25 cellular contexts compared by ENCODE assay signal in the genomic region with DNA sequence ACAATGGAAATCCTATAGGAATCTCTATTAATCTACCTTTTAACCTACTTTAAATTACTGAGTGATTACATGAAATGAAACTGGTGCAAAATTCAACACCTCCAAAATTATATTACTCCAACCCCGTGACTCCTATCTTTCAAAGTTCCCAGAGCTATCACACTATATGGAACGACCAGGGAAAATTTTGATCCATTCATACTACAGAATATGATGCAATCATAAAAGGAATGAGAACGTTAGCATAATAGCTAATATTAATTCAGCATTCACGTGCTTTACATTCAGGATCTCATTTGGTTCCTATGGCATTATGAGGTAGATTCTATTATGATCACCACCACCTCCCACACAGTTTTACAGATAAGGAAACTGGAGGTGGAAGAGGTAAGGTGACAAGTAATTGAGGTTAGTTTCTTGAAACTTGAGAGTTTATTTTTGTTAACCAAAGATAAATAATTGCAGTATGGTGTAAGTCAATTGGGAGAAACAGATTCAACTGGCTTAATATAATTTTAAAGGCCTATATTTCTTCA.
"Had no signal": no experiment of that assay in that cellular context is flagged by ENCODE, and none has a peak within 500 bp of the region (broad histone marks: within the 10 kb centered on the region; RNA-seq: fewer than 3 reads in every experiment).

No MANE protein-coding gene starts in this region.

- ATAC-seq: esophagus mucosa; gastrocnemius medialis; left ventricle myocardium superior; lower lobe of right lung; natural killer cell; psoas muscle; right cardiac atrium; stimulated activated memory B cell treated with anti-CD40 and anti-IgM and Interleukin-4, amounts not matched to agents 10 μg/mL and 1 μg/mL and 100 μg/mL, for 72 hours; stimulated activated naive CD8-positive, alpha-beta T cell treated with anti-CD3 and anti-CD28 coated beads, Interleukin-15, Interleukin-2, amounts not matched to agents 100 U/mL and 50 U/mL, for 24 hours had no signal

- H3K36me3 ChIP-seq: gastrocnemius medialis, lower lobe of right lung, ovary, sigmoid colon, tibial artery had no signal

- H3K36me3 Mint-ChIP-seq: natural killer cell; stimulated activated memory B cell treated with anti-CD40 and anti-IgM and Interleukin-4, amounts not matched to agents 10 μg/mL and 1 μg/mL and 100 μg/mL, for 72 hours; type B pancreatic cell had no signal

- DNase-seq: dorsolateral prefrontal cortex; effector CD8-positive, alpha-beta T cell; endodermal cell; foreskin fibroblast; gastrocnemius medialis; head of caudate nucleus; left ventricle myocardium superior; lower lobe of right lung; natural killer cell; occipital lobe; ovary; posterior cingulate gyrus; psoas muscle; right cardiac atrium; sigmoid colon; stimulated activated CD4-positive, alpha-beta T cell treated with anti-CD3 and anti-CD28 coated beads, Interleukin-2, amount 100 ng/mL, for 24 hours; stimulated activated CD4-positive, alpha-beta T cell treated with anti-CD3 and anti-CD28 coated beads, Interleukin-4, amount 100 ng/mL, for 24 hours; stimulated activated naive CD8-positive, alpha-beta T cell treated with anti-CD3 and anti-CD28 coated beads, Interleukin-15, Interleukin-2, amounts not matched to agents 100 U/mL and 50 U/mL, for 24 hours; substantia nigra; testis; tibial artery had no signal

- H3K4me1 Mint-ChIP-seq: endodermal cell, natural killer cell had no signal

- H3K4me1 ChIP-seq: gastrocnemius medialis, lower lobe of right lung, psoas muscle, sigmoid colon, testis, tibial artery had no signal

- H3K4me3 Mint-ChIP-seq: endodermal cell; natural killer cell; stimulated activated memory B cell treated with anti-CD40 and anti-IgM and Interleukin-4, amounts not matched to agents 10 μg/mL and 1 μg/mL and 100 μg/mL, for 72 hours; type B pancreatic cell had no signal

- H3K27me3 Mint-ChIP-seq: stimulated activated memory B cell treated with anti-CD40 and anti-IgM and Interleukin-4, amounts not matched to agents 10 μg/mL and 1 μg/mL and 100 μg/mL, for 72 hours; type B pancreatic cell had no signal

- H3K4me3 ChIP-seq: dorsolateral prefrontal cortex, gastrocnemius medialis, lower lobe of right lung, ovary, psoas muscle, sigmoid colon, testis, tibial artery had no signal

- H3K9me3 Mint-ChIP-seq: natural killer cell; stimulated activated memory B cell treated with anti-CD40 and anti-IgM and Interleukin-4, amounts not matched to agents 10 μg/mL and 1 μg/mL and 100 μg/mL, for 72 hours; type B pancreatic cell had no signal

- H3K9me3 ChIP-seq: gastrocnemius medialis, lower lobe of right lung, ovary, psoas muscle, sigmoid colon, testis, tibial artery had no signal

- H3K27ac ChIP-seq: dorsolateral prefrontal cortex, epithelial cell of prostate, gastrocnemius medialis, lower lobe of right lung, ovary, psoas muscle, sigmoid colon, testis, tibial artery had no signal

- H3K27ac Mint-ChIP-seq: endodermal cell; natural killer cell; stimulated activated memory B cell treated with anti-CD40 and anti-IgM and Interleukin-4, amounts not matched to agents 10 μg/mL and 1 μg/mL and 100 μg/mL, for 72 hours; type B pancreatic cell had no signal
